ENCODE assay signal across 9 cellular contexts in genomic region chr16:58661199-58661830, GRCh38. TPM values are rescaled to one million over a fixed set of nuclear protein-coding genes. Genes with fewer than 3 reads are reported as not detected.
DNase-seq lines count a peak whose midpoint lies in the region; ATAC-seq and TF ChIP-seq lines count a peak whose summit lies in the region.
"Had no signal": no experiment of that assay in that cellular context is flagged by ENCODE, and none has a peak within 500 bp of the region (broad histone marks: within the 10 kb centered on the region; RNA-seq: fewer than 3 reads in every experiment).

No MANE protein-coding gene starts in this region.

- H3K36me3 Mint-ChIP-seq in natural killer cell treated with Interleukin-12 subunit alpha and Interleukin-12 subunit beta and Interleukin-15 and Interleukin-18, amount 100 ng/mL, for 72 hours, result no peaks in the 10 kb centered on the region

- H3K27ac Mint-ChIP-seq in natural killer cell treated with Interleukin-12 subunit alpha and Interleukin-12 subunit beta and Interleukin-15 and Interleukin-18, amount 100 ng/mL, for 72 hours, result no peak overlapping the region
- H3K27ac Mint-ChIP-seq: naive thymus-derived CD8-positive, alpha-beta T cell had no signal

- peak; percentile 9 for DNase-seq in stimulated activated CD4-positive, alpha-beta T cell treated with anti-CD3 and anti-CD28 coated beads, Interleukin-15, amount 100 ng/mL, for 24 hours
- no peak for DNase-seq in stimulated activated CD4-positive, alpha-beta T cell treated with anti-CD3 and anti-CD28 coated beads, Interleukin-4, amount 100 ng/mL, for 1 hour
- DNase-seq in HEK293T (ENCODE audit: extremely low spot score), result peak; percentile 80
- DNase-seq in MV-4-11 (lab: John Stamatoyannopoulos, UW), result peak; percentile 88
- DNase-seq in fibroblast of gingiva (ENCODE audit: low read depth), result peak; percentile 78
- DNase-seq in natural killer cell treated with Interleukin-12 subunit alpha and Interleukin-12 subunit beta and Interleukin-15 and Interleukin-18, amount 100 ng/mL, for 72 hours (ENCODE audit: low spot score), result no peak
- no peak for DNase-seq in stimulated activated CD4-positive, alpha-beta T cell treated with anti-CD3 and anti-CD28 coated beads, Interleukin-12 subunit alpha, Interleukin-12 subunit beta, amount 100 ng/mL, for 4 hours
- DNase-seq: naive thymus-derived CD8-positive, alpha-beta T cell had no signal

- POLR2A ChIA-PET in HEK293T (lab: Yijun Ruan, JAX), result interaction anchor here (0.6 kb wide), 1 partner anchor 148 kb away, joined by 4 read pairs; no protein-coding TSS in a partner anchor

- peaks cover 0 to 2% of the 10 kb centered on the region in 2 donors for H3K27me3 Mint-ChIP-seq in natural killer cell treated with Interleukin-12 subunit alpha and Interleukin-12 subunit beta and Interleukin-15 and Interleukin-18, amount 100 ng/mL, for 72 hours

- no peak overlapping the region for H3K4me3 Mint-ChIP-seq in natural killer cell treated with Interleukin-12 subunit alpha and Interleukin-12 subunit beta and Interleukin-15 and Interleukin-18, amount 100 ng/mL, for 72 hours
- H3K4me3 Mint-ChIP-seq: naive thymus-derived CD8-positive, alpha-beta T cell had no signal

- no peaks in the 10 kb centered on the region for H3K9me3 Mint-ChIP-seq in natural killer cell treated with Interleukin-12 subunit alpha and Interleukin-12 subunit beta and Interleukin-15 and Interleukin-18, amount 100 ng/mL, for 72 hours
- H3K9me3 Mint-ChIP-seq: naive thymus-derived CD8-positive, alpha-beta T cell had no signal

- H3K4me1 Mint-ChIP-seq in natural killer cell treated with Interleukin-12 subunit alpha and Interleukin-12 subunit beta and Interleukin-15 and Interleukin-18, amount 100 ng/mL, for 72 hours (ENCODE audit: low read depth in 2 of 2), result no peaks in the 10 kb centered on the region
- H3K4me1 Mint-ChIP-seq: naive thymus-derived CD8-positive, alpha-beta T cell had no signal

- peak; percentile 96 for ATAC-seq in SK-N-SH treated with all-trans-retinoic acid at 6 μM for 48 hours
- ATAC-seq in natural killer cell treated with Interleukin-12 subunit alpha and Interleukin-12 subunit beta and Interleukin-15 and Interleukin-18, amount 100 ng/mL, for 72 hours, result peak; percentile 66 to 75

- CTCF ChIA-PET in HEK293T (lab: Yijun Ruan, JAX), result interaction anchor here (0.6 to 1.5 kb wide), 9 partner anchors 10 to 149 kb away, joined by 3 to 6 read pairs (median 3); no protein-coding TSS in a partner anchor

TF ChIP-seq in HEK293T, 16 proteins besides CTCF, POLR2A, EP300 and RAD21:
- TF ChIP-seq FOXA1 (IDR thresholded peaks at IDR 0.05), result no peak
- no peak for TF ChIP-seq TARDBP (IDR thresholded peaks at IDR 0.05)
- TF ChIP-seq SUZ12 (IDR thresholded peaks at IDR 0.05), result no peak
- peak; percentile 80 for TF ChIP-seq PKNOX1 (IDR thresholded peaks at IDR 0.05)
TF ChIP-seq in HEK293T: peak in this region for 1.

TF ChIP-seq in SK-N-SH treated with all-trans-retinoic acid at 6 μM for 48 hours, 23 proteins besides CTCF, POLR2A, EP300 and RAD21:
- TF ChIP-seq PPARA (CRISPR knock-in tag; IDR thresholded peaks at IDR 0.05; ENCODE audit: borderline replicate concordance) (no peak), ESRRG (CRISPR knock-in tag; IDR thresholded peaks at IDR 0.05) (no peak)

RNA-seq across cellular contexts. Expression of gene SLC38A7, which starts 23.3 kb away (rescaled TPM):
- total RNA-seq in natural killer cell treated with Interleukin-12 subunit alpha and Interleukin-12 subunit beta and Interleukin-15 and Interleukin-18, amount 100 ng/mL, for 72 hours, result 10 to 100 TPM; 14.1 to 16.7 TPM

RNA-seq across cellular contexts. Expression of gene CNOT1, which starts 31.7 kb away (rescaled TPM):
- total RNA-seq in natural killer cell treated with Interleukin-12 subunit alpha and Interleukin-12 subunit beta and Interleukin-15 and Interleukin-18, amount 100 ng/mL, for 72 hours, result 100 to 1,000 TPM; 306 to 397 TPM

Comparison
In these comparisons a context has a peak if more than half of its experiments do, and no peak if none do; other contexts are left out.
1. DNase-seq: peak in stimulated activated CD4-positive, alpha-beta T cell treated with anti-CD3 and anti-CD28 coated beads, Interleukin-15, amount 100 ng/mL, for 24 hours (single experiment), HEK293T (single experiment), MV-4-11 (single experiment) and fibroblast of gingiva (single experiment); none in stimulated activated CD4-positive, alpha-beta T cell treated with anti-CD3 and anti-CD28 coated beads, Interleukin-4, amount 100 ng/mL, for 1 hour (single experiment), natural killer cell treated with Interleukin-12 subunit alpha and Interleukin-12 subunit beta and Interleukin-15 and Interleukin-18, amount 100 ng/mL, for 72 hours (single experiment) and stimulated activated CD4-positive, alpha-beta T cell treated with anti-CD3 and anti-CD28 coated beads, Interleukin-12 subunit alpha, Interleukin-12 subunit beta, amount 100 ng/mL, for 4 hours (single experiment).